Comparison of ENCODE assay signal across 22 cellular contexts in genomic region chr11:15654397-15654915, GRCh38.
DNase-seq lines count a peak whose midpoint lies in the region; ATAC-seq and TF ChIP-seq lines count a peak whose summit lies in the region.
"Had no signal": no experiment of that assay in that cellular context is flagged by ENCODE, and none has a peak within 500 bp of the region (broad histone marks: within the 10 kb centered on the region; RNA-seq: fewer than 3 reads in every experiment).

No MANE protein-coding gene starts in this region.

- H3K27ac Mint-ChIP-seq in osteocyte (ENCODE audit: unreplicated experiment) = no peak overlapping the region
- no peak overlapping the region for H3K27ac Mint-ChIP-seq in stimulated activated naive CD8-positive, alpha-beta T cell treated with anti-CD3 and anti-CD28 coated beads, Interleukin-15, amount 100 ng/mL, for 72 hours
- H3K27ac Mint-ChIP-seq: CD8-positive, alpha-beta T cell had no signal

- no peak overlapping the region for H3K4me3 ChIP-seq in hepatocyte
- H3K4me3 ChIP-seq: SK-N-MC had no signal

- peaks cover 25% of the 10 kb centered on the region for H3K27me3 Mint-ChIP-seq in osteocyte (ENCODE audit: unreplicated experiment)
- H3K27me3 Mint-ChIP-seq in stimulated activated naive CD8-positive, alpha-beta T cell treated with anti-CD3 and anti-CD28 coated beads, Interleukin-15, amount 100 ng/mL, for 72 hours = peaks cover 23% of the 10 kb centered on the region

- no peaks in the 10 kb centered on the region for H3K27me3 ChIP-seq in hepatocyte

- no peaks in the 10 kb centered on the region for H3K9me2 ChIP-seq in hepatocyte (replicated peaks; ENCODE audit: insufficient read depth)

- H3K4me1 Mint-ChIP-seq in osteocyte (ENCODE audit: unreplicated experiment) = peaks cover 19% of the 10 kb centered on the region
- no peaks in the 10 kb centered on the region for H3K4me1 Mint-ChIP-seq in stimulated activated naive CD8-positive, alpha-beta T cell treated with anti-CD3 and anti-CD28 coated beads, Interleukin-15, amount 100 ng/mL, for 72 hours

- TF ChIP-seq CTCF in hepatocyte (IDR thresholded peaks at IDR 0.05; ENCODE audit: poor library complexity) = no peak
- no peak for TF ChIP-seq CTCF in osteocyte (IDR thresholded peaks at IDR 0.05)

- no peaks in the 10 kb centered on the region for H3K36me3 Mint-ChIP-seq in osteocyte (ENCODE audit: unreplicated experiment)
- H3K36me3 Mint-ChIP-seq: CD8-positive, alpha-beta T cell had no signal

- H3K4me2 ChIP-seq in hepatocyte = no peak overlapping the region

- no peaks in the 10 kb centered on the region for H4K20me1 ChIP-seq in hepatocyte (ENCODE audit: insufficient read depth, poor library complexity, severe bottlenecking)

- ATAC-seq in stimulated activated naive CD8-positive, alpha-beta T cell treated with anti-CD3 and anti-CD28 coated beads, Interleukin-15, amount 100 ng/mL, for 72 hours = no peak
- ATAC-seq in HG03521 (IDR thresholded peaks at IDR 0.05; ENCODE audit: unreplicated experiment) (no peak), GM18870 (IDR thresholded peaks at IDR 0.05; ENCODE audit: unreplicated experiment) (no peak)
- ATAC-seq: CD8-positive, alpha-beta T cell; PC-3 had no signal

- peaks cover 15% of the 10 kb centered on the region for H3K4me1 ChIP-seq in hepatocyte (ENCODE audit: insufficient read depth)

- H3K36me3 ChIP-seq in hepatocyte (replicated peaks; ENCODE audit: insufficient read depth, low read depth) = no peaks in the 10 kb centered on the region

- H3K9me3 ChIP-seq in hepatocyte (ENCODE audit: low read depth) = no peaks in the 10 kb centered on the region

- DNase-seq in NCI-H748 (lab: John Stamatoyannopoulos, UW; ENCODE audit: unreplicated experiment) = peak; percentile 34
- no peak for DNase-seq in NCI-H748 treated with DMSO at 0.1 percent for 48 hours (lab: John Stamatoyannopoulos, UW)
- DNase-seq in NCI-H69 (lab: John Stamatoyannopoulos, UW) = peak; percentile 42
- DNase-seq in hepatocyte (ENCODE audit: low spot score) = peak; percentile 28
- peak; percentile 57 for DNase-seq in osteocyte (ENCODE audit: extremely low spot score, unreplicated experiment)
- no peak for DNase-seq in stimulated activated naive CD8-positive, alpha-beta T cell treated with anti-CD3 and anti-CD28 coated beads, Interleukin-15, amount 100 ng/mL, for 72 hours
- DNase-seq: AML-193; C1 segment of cervical spinal cord; CD8-positive, alpha-beta T cell; DMS79 treated with DMSO at 0.1 percent for 48 hours; H7; Karpas-422; MV-4-11; NCI-H1105 treated with DMSO at 0.1 percent for 48 hours; NCI-H2029 treated with DMSO at 0.1 percent for 48 hours; PC-3; SHP77 treated with DMSO at 0.1 percent for 48 hours; SW 1271 had no signal

- H3K79me2 ChIP-seq in hepatocyte = no peaks in the 10 kb centered on the region

- no peak overlapping the region for H2AFZ ChIP-seq in hepatocyte

- no peaks in the 10 kb centered on the region for H3K9me3 Mint-ChIP-seq in osteocyte (ENCODE audit: unreplicated experiment)
- no peaks in the 10 kb centered on the region for H3K9me3 Mint-ChIP-seq in stimulated activated naive CD8-positive, alpha-beta T cell treated with anti-CD3 and anti-CD28 coated beads, Interleukin-15, amount 100 ng/mL, for 72 hours
- H3K9me3 Mint-ChIP-seq: CD8-positive, alpha-beta T cell had no signal

- H3K27ac ChIP-seq in hepatocyte = peak overlapping the region; percentile 0
- H3K27ac ChIP-seq: RWPE1, SK-N-MC had no signal

- WGBS in hepatocyte (ENCODE audit: low lambda C conversion rate, missing lambda C conversion rate) = 76% methylated on average over 6 of the region's 6 CpGs

- no peak overlapping the region for H3K4me3 Mint-ChIP-seq in osteocyte (ENCODE audit: unreplicated experiment)
- H3K4me3 Mint-ChIP-seq in stimulated activated naive CD8-positive, alpha-beta T cell treated with anti-CD3 and anti-CD28 coated beads, Interleukin-15, amount 100 ng/mL, for 72 hours = no peak overlapping the region
- H3K4me3 Mint-ChIP-seq: CD8-positive, alpha-beta T cell had no signal

Comparison
In these comparisons a context has a peak if more than half of its experiments do, and no peak if none do; other contexts are left out.
1. DNase-seq: peak in NCI-H748 (single experiment), NCI-H69 (single experiment), hepatocyte (single experiment) and osteocyte (single experiment); none in NCI-H748 treated with DMSO at 0.1 percent for 48 hours (single experiment) and stimulated activated naive CD8-positive, alpha-beta T cell treated with anti-CD3 and anti-CD28 coated beads, Interleukin-15, amount 100 ng/mL, for 72 hours (0 of 2).